Comparison of ENCODE assay signal across 9 cellular contexts in genomic region chr1:218339267-218339831, GRCh38. TPM values are rescaled to one million over a fixed set of nuclear protein-coding genes. Genes with fewer than 3 reads are reported as not detected.
A peak's percentile ranks its signal among the peaks of the same experiment; 100 is the strongest.
DNase-seq lines count a peak whose midpoint lies in the region; ATAC-seq and TF ChIP-seq lines count a peak whose summit lies in the region.
"Had no signal": no experiment of that assay in that cellular context is flagged by ENCODE, and none has a peak within 500 bp of the region (broad histone marks: within the 10 kb centered on the region; RNA-seq: fewer than 3 reads in every experiment).

No MANE protein-coding gene starts in this region.

- H3K9me3 ChIP-seq in mucosa of descending colon: no peaks in the 10 kb centered on the region

- in situ Hi-C loops in astrocyte of the spinal cord (cut with HindIII; ENCODE audit: low sequenced_read_pairs): no loop called here

- intact Hi-C loops in mucosa of descending colon (cut with DNase I, micrococcal nuclease): loop anchor here in 1 of 2 donors (10.0 kb wide), 2 partner anchors 185 to 1075 kb away; no protein-coding TSS in a partner anchor

- DNase-seq in GM03348 (ENCODE audit: low spot score) (peak; percentile 31), NAMALWA (ENCODE audit: low spot score) (peak; percentile 63), astrocyte of the spinal cord (ENCODE audit: low read depth, low spot score) (peak; percentile 64), mucosa of descending colon (no peak), activated gamma-delta T cell (lab: John Stamatoyannopoulos, UW) (no peak)
- no peak for DNase-seq in activated T-cell treated with anti-CD3 and anti-CD28 coated beads, Interleukin-2, amount 50 U/mL, for 48 hours

- H3K36me3 ChIP-seq in mucosa of descending colon (ENCODE audit: low read depth): no peaks in the 10 kb centered on the region

- no peak overlapping the region for H3K4me3 ChIP-seq in astrocyte of the spinal cord (ENCODE audit: low read depth, low read length)
- H3K4me3 ChIP-seq in mucosa of descending colon: no peak overlapping the region

- ATAC-seq in GM21717 (IDR thresholded peaks at IDR 0.05; ENCODE audit: unreplicated experiment) (peak; percentile 56), mucosa of descending colon (no peak), GM19455 (IDR thresholded peaks at IDR 0.05; ENCODE audit: unreplicated experiment) (no peak)

- H3K4me1 ChIP-seq in mucosa of descending colon (ENCODE audit: low read depth): no peaks in the 10 kb centered on the region

- peak; percentile 65 for TF ChIP-seq CTCF in astrocyte of the spinal cord (IDR thresholded peaks at IDR 0.05; ENCODE audit: low read depth, low read length)
- peak; percentile 30 for TF ChIP-seq CTCF in mucosa of descending colon (IDR thresholded peaks at IDR 0.05)

RNA-seq across cellular contexts. Expression of gene TGFB2, which starts 5.8 kb away (rescaled TPM):
- 1 to 10 TPM in 1 of 3 donors, under 1 TPM in 2; 0.09 to 8.5 (median 0.48) TPM for total RNA-seq in mucosa of descending colon
- total RNA-seq: activated CD8-positive, alpha-beta memory T cell treated with anti-CD3 and anti-CD28 coated beads for 36 hours had no signal

RNA-seq across cellular contexts. Expression of gene RRP15, which starts 54.3 kb away (rescaled TPM):
- 10 to 100 TPM in 2 of 3 donors, 1 to 10 TPM in 1; 9.8 to 17.7 (median 10.0) TPM for total RNA-seq in mucosa of descending colon

Comparison
In these comparisons a context has a peak if more than half of its experiments do, and no peak if none do; other contexts are left out.
1. DNase-seq: peak in GM03348 (single experiment), NAMALWA (single experiment) and astrocyte of the spinal cord (single experiment); none in mucosa of descending colon (0 of 3), activated T-cell treated with anti-CD3 and anti-CD28 coated beads, Interleukin-2, amount 50 U/mL, for 48 hours (0 of 2) and activated gamma-delta T cell (single experiment).